In genomic region chr3:6860149-6860548, GRCh38 we compare ENCODE assay signal across 21 cellular contexts. TPM values are rescaled to one million over a fixed set of nuclear protein-coding genes. Genes with fewer than 3 reads are reported as not detected.
DNase-seq lines count a peak whose midpoint lies in the region; ATAC-seq and TF ChIP-seq lines count a peak whose summit lies in the region.
"Had no signal": no experiment of that assay in that cellular context is flagged by ENCODE, and none has a peak within 500 bp of the region (broad histone marks: within the 10 kb centered on the region; RNA-seq: fewer than 3 reads in every experiment).

No MANE protein-coding gene starts in this region.

- H3K36me3 ChIP-seq in iPS DF 6.9 (ENCODE audit: control insufficient read depth, insufficient read depth, low read length) (no peaks in the 10 kb centered on the region; the same call in 1 of the 2 replicates), neural progenitor cell (no peaks in the 10 kb centered on the region)
- H3K36me3 ChIP-seq: right atrium auricular region, tibial nerve had no signal

- H4K91ac ChIP-seq in H9 (ENCODE audit: insufficient read length, low read depth, low read length) = no peak overlapping the region

- peaks cover 0 to 2% of the 10 kb centered on the region in 2 experiments; a peak in 1 of 5 replicates for H3K9me3 Mint-ChIP-seq in H9
- H3K9me3 Mint-ChIP-seq in neural progenitor cell = no peaks in the 10 kb centered on the region
- H3K9me3 Mint-ChIP-seq in T-helper 2 cell treated with Interferon-gamma antibody and Interleukin-4, amounts not matched to agents 5 μg/mL and 100 μg/mL, for 36 hours = peaks cover 3% of the 10 kb centered on the region
- H3K9me3 Mint-ChIP-seq: activated CD4-positive, alpha-beta T cell treated with anti-CD3 and anti-CD28 coated beads, Interleukin-2, amount 10 ng/mL, durations not matched to agents 7 days and 5 days had no signal

- peak overlapping the region; percentile 58; the same call in 1 of the 2 replicates for H3K4me3 ChIP-seq in iPS DF 6.9 (ENCODE audit: low read length)
- peak overlapping the region; percentile 65 for H3K4me3 ChIP-seq in neural progenitor cell

- DNase-seq in H9 = peak; percentile 36
- no peak for DNase-seq in iPS DF 6.9 (ENCODE audit: low read depth, low spot score)
- DNase-seq in neural progenitor cell (ENCODE audit: low spot score) = peak; percentile 41
- no peak for DNase-seq in T-helper 2 cell treated with Interferon-gamma antibody and Interleukin-4, amounts not matched to agents 5 μg/mL and 100 μg/mL, for 36 hours (ENCODE audit: low spot score)
- DNase-seq in dermis blood vessel endothelial cell = no peak
- no peak for DNase-seq in NCI-H226
- DNase-seq: activated CD4-positive, alpha-beta T cell treated with anti-CD3 and anti-CD28 coated beads, Interleukin-2, amount 10 ng/mL, durations not matched to agents 7 days and 5 days; amniotic stem cell; CD8-positive, alpha-beta T cell; DND-41; NCI-H2081 treated with DMSO at 0.1 percent for 48 hours; NCI-H524 treated with DMSO at 0.1 percent for 48 hours; OCI-M1; Right ventricle myocardium superior; stimulated activated naive CD4-positive, alpha-beta T cell had no signal

- H3K9me3 ChIP-seq in H9 (ENCODE audit: control insufficient read depth, low read depth, low read length) (no peaks in the 10 kb centered on the region), iPS DF 6.9 (ENCODE audit: control insufficient read depth, insufficient read depth, low read length) (peaks cover 1% of the 10 kb centered on the region; the same call in 1 of the 2 replicates), neural progenitor cell (ENCODE audit: low read depth) (no peaks in the 10 kb centered on the region)
- H3K9me3 ChIP-seq: right atrium auricular region, tibial nerve had no signal

- no peaks in the 10 kb centered on the region; a peak in 1 of 7 replicates for H3K36me3 Mint-ChIP-seq in H9 (ENCODE audit: insufficient read depth in 1 of 3, low read depth in 3 of 3)
- H3K36me3 Mint-ChIP-seq in neural progenitor cell = peaks cover 2% of the 10 kb centered on the region
- peaks cover 1% of the 10 kb centered on the region for H3K36me3 Mint-ChIP-seq in T-helper 2 cell treated with Interferon-gamma antibody and Interleukin-4, amounts not matched to agents 5 μg/mL and 100 μg/mL, for 36 hours (ENCODE audit: low read depth)
- H3K36me3 Mint-ChIP-seq: CD8-positive, alpha-beta T cell had no signal

- H3K27ac Mint-ChIP-seq in H9 = no peak overlapping the region
- H3K27ac Mint-ChIP-seq in neural progenitor cell = no peak overlapping the region
- no peak overlapping the region for H3K27ac Mint-ChIP-seq in T-helper 2 cell treated with Interferon-gamma antibody and Interleukin-4, amounts not matched to agents 5 μg/mL and 100 μg/mL, for 36 hours
- H3K27ac Mint-ChIP-seq: activated CD4-positive, alpha-beta T cell treated with anti-CD3 and anti-CD28 coated beads, Interleukin-2, amount 10 ng/mL, durations not matched to agents 7 days and 5 days; CD8-positive, alpha-beta T cell had no signal

- peaks cover 95% of the 10 kb centered on the region for H3K27me3 Mint-ChIP-seq in H9 (ENCODE audit: low read depth)
- H3K27me3 Mint-ChIP-seq in neural progenitor cell (ENCODE audit: insufficient read depth, low read depth) = peaks cover 53% of the 10 kb centered on the region
- peaks cover 20% of the 10 kb centered on the region for H3K27me3 Mint-ChIP-seq in T-helper 2 cell treated with Interferon-gamma antibody and Interleukin-4, amounts not matched to agents 5 μg/mL and 100 μg/mL, for 36 hours (ENCODE audit: low read depth)

- no peak overlapping the region for H4K8ac ChIP-seq in H9 (replicated peaks; ENCODE audit: insufficient read length, low read depth, low read length)

- peak overlapping the region; percentile 63 to 87 for H3K4me3 Mint-ChIP-seq in H9
- peak overlapping the region; percentile 82 for H3K4me3 Mint-ChIP-seq in neural progenitor cell
- H3K4me3 Mint-ChIP-seq in T-helper 2 cell treated with Interferon-gamma antibody and Interleukin-4, amounts not matched to agents 5 μg/mL and 100 μg/mL, for 36 hours = no peak overlapping the region
- H3K4me3 Mint-ChIP-seq: activated CD4-positive, alpha-beta T cell treated with anti-CD3 and anti-CD28 coated beads, Interleukin-2, amount 10 ng/mL, durations not matched to agents 7 days and 5 days; CD8-positive, alpha-beta T cell had no signal

- H3K27ac ChIP-seq in H9 (ENCODE audit: insufficient read length, low read depth, low read length) = no peak overlapping the region
- peak overlapping the region; percentile 30 for H3K27ac ChIP-seq in angular gyrus (ENCODE audit: low read depth, low read length)
- no peak overlapping the region for H3K27ac ChIP-seq in iPS DF 6.9 (ENCODE audit: low read length)
- no peak overlapping the region for H3K27ac ChIP-seq in neural progenitor cell
- H3K27ac ChIP-seq: right atrium auricular region, tibial nerve had no signal

- no peak overlapping the region for H2BK120ac ChIP-seq in H9 (ENCODE audit: low read depth, low read length, poor library complexity, severe bottlenecking)

- peak overlapping the region; percentile 78 for H3K4me2 ChIP-seq in H9 (ENCODE audit: insufficient read depth, insufficient read length, low read length)
- peak overlapping the region; percentile 96 for H3K4me2 ChIP-seq in neural progenitor cell

- H2BK20ac ChIP-seq in H9 (ENCODE audit: low read depth, low read length, poor library complexity, severe bottlenecking) = no peak overlapping the region

- no peaks in the 10 kb centered on the region for H3K79me1 ChIP-seq in H9 (ENCODE audit: insufficient read depth, low read depth, low read length, poor library complexity, severe bottlenecking)

- peaks cover 8% of the 10 kb centered on the region for H3F3A ChIP-seq in neural progenitor cell (ENCODE audit: low read depth)

- no CpG with 5 or more reads among the region's 7 CpGs for WGBS in H9 (ENCODE audit: extremely low coverage, insufficient read length, low lambda C conversion rate)
- no CpG with 5 or more reads among the region's 7 CpGs for WGBS in iPS DF 6.9 (ENCODE audit: insufficient coverage, insufficient read length)

- no peak for ATAC-seq in GM19023 (IDR thresholded peaks at IDR 0.05; ENCODE audit: unreplicated experiment)
- ATAC-seq: CD8-positive, alpha-beta T cell; left colon had no signal

- TF ChIP-seq CTCF in H9 (conservative IDR thresholded peaks at IDR 0.05) = no peak
- no peak for TF ChIP-seq CTCF in neural progenitor cell (IDR thresholded peaks at IDR 0.05)

- H3K4me1 ChIP-seq in H9 (ENCODE audit: insufficient read depth, low read length) (no peaks in the 10 kb centered on the region), iPS DF 6.9 (ENCODE audit: control insufficient read depth, insufficient read depth, low read length) (no peaks in the 10 kb centered on the region), neural progenitor cell (peaks cover 14% of the 10 kb centered on the region)

- peaks cover 28% of the 10 kb centered on the region for H3K23me2 ChIP-seq in H9 (ENCODE audit: insufficient read length, low read depth, low read length, poor library complexity, severe bottlenecking)

- no peaks in the 10 kb centered on the region for H4K20me1 ChIP-seq in H9 (ENCODE audit: control insufficient read depth, insufficient read depth, insufficient read length)
- no peaks in the 10 kb centered on the region for H4K20me1 ChIP-seq in neural progenitor cell (ENCODE audit: low read depth)

- H2BK15ac ChIP-seq in H9 (ENCODE audit: low read depth, low read length) = no peak overlapping the region

- no peaks in the 10 kb centered on the region for H3K79me2 ChIP-seq in H9 (ENCODE audit: insufficient read depth, low read length)
- no peaks in the 10 kb centered on the region for H3K79me2 ChIP-seq in neural progenitor cell (ENCODE audit: low read depth)

- peaks cover 44% of the 10 kb centered on the region for H3K27me3 ChIP-seq in H9 (ENCODE audit: insufficient read depth, low read length)
- H3K27me3 ChIP-seq in iPS DF 6.9 (ENCODE audit: control insufficient read depth, insufficient read depth, low read length) = peaks cover 25% of the 10 kb centered on the region
- peaks cover 92% of the 10 kb centered on the region for H3K27me3 ChIP-seq in neural progenitor cell

- H2AFZ ChIP-seq in H9 (ENCODE audit: low read length) (no peak overlapping the region), neural progenitor cell (replicated peaks) (peak overlapping the region; percentile 96)

- H3T11ph ChIP-seq in H9 (ENCODE audit: low read length) = no peak overlapping the region

- no peak overlapping the region for H2BK5ac ChIP-seq in H9 (ENCODE audit: insufficient read length, low read length)

- no peak overlapping the region for H3K14ac ChIP-seq in H9 (ENCODE audit: insufficient read depth, low read length)

- no peak overlapping the region for H2AK5ac ChIP-seq in H9 (ENCODE audit: insufficient read length, low read length)

- no peak overlapping the region for H3K18ac ChIP-seq in H9 (ENCODE audit: insufficient read length, low read depth, low read length)

- no peak overlapping the region for H2BK12ac ChIP-seq in H9 (ENCODE audit: insufficient read length, low read depth, low read length)

- H3K9ac ChIP-seq in H9 (ENCODE audit: extremely low read depth, insufficient read length, low read length) (no peak overlapping the region), neural progenitor cell (no peak overlapping the region)

- no peak overlapping the region for H3K56ac ChIP-seq in H9 (ENCODE audit: insufficient read length, low read depth, low read length)

- no peak overlapping the region for H4K5ac ChIP-seq in H9 (ENCODE audit: insufficient read length, low read depth, low read length)

- H3K4ac ChIP-seq in H9 (ENCODE audit: low read depth, low read length) = no peak overlapping the region

- peaks cover 24 to 27% of the 10 kb centered on the region in 2 experiments for H3K4me1 Mint-ChIP-seq in H9
- peaks cover 8% of the 10 kb centered on the region for H3K4me1 Mint-ChIP-seq in neural progenitor cell
- no peaks in the 10 kb centered on the region for H3K4me1 Mint-ChIP-seq in T-helper 2 cell treated with Interferon-gamma antibody and Interleukin-4, amounts not matched to agents 5 μg/mL and 100 μg/mL, for 36 hours (ENCODE audit: low read depth)
- H3K4me1 Mint-ChIP-seq: activated CD4-positive, alpha-beta T cell treated with anti-CD3 and anti-CD28 coated beads, Interleukin-2, amount 10 ng/mL, durations not matched to agents 7 days and 5 days had no signal

- no peak overlapping the region for H3K23ac ChIP-seq in H9 (ENCODE audit: insufficient read length, low read depth, low read length)

RNA-seq across cellular contexts. Expression of gene GRM7, which starts 0.8 kb away (rescaled TPM):
- total RNA-seq in H9 (2021) (0.28 and 0.70 TPM in 2 replicates), neural progenitor cell (ENCODE audit: low replicate concordance) (0.80 and 0.93 TPM in 2 replicates), dermis blood vessel endothelial cell (0.05 TPM in 1 of 2 replicates, not detected in the other)
- total RNA-seq: activated CD4-positive, alpha-beta T cell treated with anti-CD3 and anti-CD28 coated beads, Interleukin-2, amount 10 ng/mL, durations not matched to agents 7 days and 5 days; CD8-positive, alpha-beta T cell; endothelial cell of umbilical vein; right atrium auricular region; Right ventricle myocardium superior had no signal

Comparison
In these comparisons a context has a peak if more than half of its experiments do, and no peak if none do; other contexts are left out.
1. DNase-seq: peak in H9 (single experiment) and neural progenitor cell (single experiment); none in iPS DF 6.9 (single experiment), T-helper 2 cell treated with Interferon-gamma antibody and Interleukin-4, amounts not matched to agents 5 μg/mL and 100 μg/mL, for 36 hours (single experiment), dermis blood vessel endothelial cell (single experiment) and NCI-H226 (single experiment).